8 cellular contexts compared by ENCODE assay signal in genomic region chr2:174024524-174025270, GRCh38. TPM values are rescaled to one million over a fixed set of nuclear protein-coding genes. Genes with fewer than 3 reads are reported as not detected.
A peak's percentile ranks its signal among the peaks of the same experiment; 100 is the strongest.
DNase-seq lines count a peak whose midpoint lies in the region; ATAC-seq and TF ChIP-seq lines count a peak whose summit lies in the region.

No MANE protein-coding gene starts in this region.

- intact Hi-C loops in prostate gland (cut with DNase I), result loop anchor here (5.0 kb wide), 1 partner anchor 37 kb away; no protein-coding TSS in a partner anchor

- 28% methylated on average over 14 of the region's 14 CpGs for WGBS in prostate gland

- peaks cover 5% of the 10 kb centered on the region for H3K9me3 ChIP-seq in RWPE2 (ENCODE audit: severe bottlenecking)
- no peaks in the 10 kb centered on the region for H3K9me3 ChIP-seq in prostate gland

- no peak; the same call in 2 of the 3 replicates for ATAC-seq in RWPE2 (ENCODE audit: low read depth)
- ATAC-seq in GM18858 (IDR thresholded peaks at IDR 0.05; ENCODE audit: unreplicated experiment), result no peak
- no peak for ATAC-seq in HG03432 (IDR thresholded peaks at IDR 0.05; ENCODE audit: unreplicated experiment)

- H3K4me1 ChIP-seq in RWPE2 (ENCODE audit: insufficient read depth, poor library complexity, severe bottlenecking), result peaks cover 23% of the 10 kb centered on the region
- no peaks in the 10 kb centered on the region for H3K4me1 ChIP-seq in prostate gland (replicated peaks)

- H3K4me3 ChIP-seq in RWPE2 (ENCODE audit: severe bottlenecking), result no peak overlapping the region
- H3K4me3 ChIP-seq in prostate gland, result no peak overlapping the region

- TF ChIP-seq CTCF in RWPE2 (IDR thresholded peaks at IDR 0.05; ENCODE audit: poor library complexity, severe bottlenecking), result no peak
- TF ChIP-seq CTCF in prostate gland (IDR thresholded peaks at IDR 0.05), result no peak

- no peaks in the 10 kb centered on the region for H3K27me3 ChIP-seq in RWPE2 (ENCODE audit: insufficient read depth, poor library complexity, severe bottlenecking)
- no peaks in the 10 kb centered on the region for H3K27me3 ChIP-seq in prostate gland (replicated peaks; ENCODE audit: insufficient read depth)

- no peak for TF ChIP-seq POLR2A in prostate gland (IDR thresholded peaks at IDR 0.05)

- peak overlapping the region; percentile 77 for H3K27ac ChIP-seq in RWPE2 (ENCODE audit: poor library complexity, severe bottlenecking)
- H3K27ac ChIP-seq in prostate gland, result peak overlapping the region; percentile 63 to 70

- H3K36me3 ChIP-seq in RWPE2 (ENCODE audit: low read depth), result no peaks in the 10 kb centered on the region
- H3K36me3 ChIP-seq in prostate gland, result no peaks in the 10 kb centered on the region

- DNase-seq in DMS 273 treated with DMSO at 0.1 percent for 48 hours (lab: John Stamatoyannopoulos, UW) (peak; percentile 18), RWPE2 (ENCODE audit: low spot score) (no peak), globus pallidus (ENCODE audit: low spot score) (peak; percentile 44), prostate gland (ENCODE audit: low spot score) (peak; percentile 73), NCI-H345 treated with DMSO at 0.1 percent for 48 hours (lab: John Stamatoyannopoulos, UW; ENCODE audit: unreplicated experiment) (no peak), NCI-H128 (lab: John Stamatoyannopoulos, UW; ENCODE audit: unreplicated experiment) (no peak)

RNA-seq across cellular contexts. Expression of gene SP3, which starts 59.5 kb away (rescaled TPM):
- 100 to 1,000 TPM; 145 to 166 TPM for total RNA-seq in prostate gland

Comparison
In these comparisons a context has a peak if more than half of its experiments do, and no peak if none do; other contexts are left out.
1. DNase-seq: peak in DMS 273 treated with DMSO at 0.1 percent for 48 hours (single experiment), globus pallidus (single experiment) and prostate gland (single experiment); none in RWPE2 (single experiment), NCI-H345 treated with DMSO at 0.1 percent for 48 hours (single experiment) and NCI-H128 (single experiment).